Comparison of ENCODE assay signal across 6 cellular contexts in genomic region chr14:23722675-23723074, GRCh38.
"Had no signal": no experiment of that assay in that cellular context is flagged by ENCODE, and none has a peak within 500 bp of the region (broad histone marks: within the 10 kb centered on the region; RNA-seq: fewer than 3 reads in every experiment).

No MANE protein-coding gene starts in this region.

- DNase-seq: H9, HCEC 1CT, KBM-7 had no signal

- H2AFZ ChIP-seq: GM23338 had no signal

- H3K4me2 ChIP-seq: GM23338 had no signal

- H3K27ac ChIP-seq: HL-60 had no signal

- H3K4me3 ChIP-seq: GM23338 had no signal

- ATAC-seq: GM23338, HepG2 had no signal
